In the genomic region with DNA sequence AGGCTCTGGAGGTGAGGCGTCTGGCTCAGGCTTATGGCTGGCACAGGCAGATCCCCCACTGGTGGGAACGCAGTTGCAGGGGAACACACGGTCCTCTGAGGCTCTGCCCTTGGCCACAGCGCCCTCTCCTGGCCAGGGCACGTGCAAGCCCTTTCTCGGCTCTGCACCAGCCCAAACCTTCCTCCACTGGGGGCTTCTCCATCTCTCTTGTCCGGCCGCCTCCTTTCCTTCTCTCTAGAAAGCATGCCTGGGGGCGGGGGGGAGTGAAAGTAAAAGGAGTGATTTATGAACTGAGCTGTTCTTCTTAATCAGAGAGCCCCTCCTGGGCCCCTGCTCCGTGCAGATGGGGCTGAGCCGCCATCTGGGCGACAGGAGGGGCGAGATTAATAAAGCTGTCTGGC, we compare ENCODE assay signal across 8 cellular contexts. TPM values are rescaled to one million over a fixed set of nuclear protein-coding genes. Genes with fewer than 3 reads are reported as not detected.
A peak's percentile ranks its signal among the peaks of the same experiment; 100 is the strongest.
DNase-seq lines count a peak whose midpoint lies in the region; ATAC-seq and TF ChIP-seq lines count a peak whose summit lies in the region.

No MANE protein-coding gene starts in this region.

- no peak overlapping the region for H3K4me3 Mint-ChIP-seq in stimulated activated naive CD8-positive, alpha-beta T cell treated with anti-CD3 and anti-CD28 coated beads, Interleukin-15, amount 100 ng/mL, for 72 hours

- H3K4me3 ChIP-seq in NT2/D1 (ENCODE audit: insufficient read length, low read depth), result no peak overlapping the region
- no peak overlapping the region for H3K4me3 ChIP-seq in neural cell (ENCODE audit: low read length)

- H3K9me3 ChIP-seq in NT2/D1 (ENCODE audit: insufficient read depth, low read length), result peaks cover 12% of the 10 kb centered on the region; the same call in 1 of the 2 replicates
- no peaks in the 10 kb centered on the region for H3K9me3 ChIP-seq in neural cell (ENCODE audit: low read length)

- H3K27ac Mint-ChIP-seq in stimulated activated naive CD8-positive, alpha-beta T cell treated with anti-CD3 and anti-CD28 coated beads, Interleukin-15, amount 100 ng/mL, for 72 hours, result no peak overlapping the region

- H3K27ac ChIP-seq in neural cell (ENCODE audit: low read length), result no peak overlapping the region

- H3K4me1 Mint-ChIP-seq in stimulated activated naive CD8-positive, alpha-beta T cell treated with anti-CD3 and anti-CD28 coated beads, Interleukin-15, amount 100 ng/mL, for 72 hours, result no peaks in the 10 kb centered on the region

- H3K27me3 ChIP-seq in NT2/D1 (ENCODE audit: insufficient read depth, insufficient read length), result no peaks in the 10 kb centered on the region
- no peaks in the 10 kb centered on the region for H3K27me3 ChIP-seq in neural cell (ENCODE audit: insufficient read depth, low read depth, low read length)

- H3K4me2 ChIP-seq in neural cell (ENCODE audit: low read length), result no peak overlapping the region

- H3K79me2 ChIP-seq in neural cell (replicated peaks; ENCODE audit: insufficient read depth, low read length), result no peaks in the 10 kb centered on the region

- no peak overlapping the region for H2AFZ ChIP-seq in neural cell (ENCODE audit: low read depth, low read length)

- H3K4me1 ChIP-seq in NT2/D1 (ENCODE audit: insufficient read depth, insufficient read length), result peaks cover 27% of the 10 kb centered on the region

- no peaks in the 10 kb centered on the region for H3K9me2 ChIP-seq in neural cell (ENCODE audit: insufficient read depth, low read length)

- TF ChIP-seq CTCF in neural cell (IDR thresholded peaks at IDR 0.05; ENCODE audit: poor library complexity, severe bottlenecking), result peak; percentile 89

- no peaks in the 10 kb centered on the region for H3K27me3 Mint-ChIP-seq in stimulated activated naive CD8-positive, alpha-beta T cell treated with anti-CD3 and anti-CD28 coated beads, Interleukin-15, amount 100 ng/mL, for 72 hours

- H3K36me3 ChIP-seq in NT2/D1 (ENCODE audit: insufficient read depth, insufficient read length, low read length), result peaks cover 27% of the 10 kb centered on the region
- H3K36me3 ChIP-seq in neural cell (ENCODE audit: insufficient read depth, low read length), result no peaks in the 10 kb centered on the region

- ATAC-seq in HG02885 (IDR thresholded peaks at IDR 0.05; ENCODE audit: poor library complexity, unreplicated experiment), result peak; percentile 67
- peak; percentile 69 for ATAC-seq in esophagus mucosa
- ATAC-seq in stimulated activated naive CD8-positive, alpha-beta T cell treated with anti-CD3 and anti-CD28 coated beads, Interleukin-15, amount 100 ng/mL, for 72 hours, result peak; percentile 85
- ATAC-seq in GM18517 (IDR thresholded peaks at IDR 0.05; ENCODE audit: unreplicated experiment), result no peak

- H3F3A ChIP-seq in neural cell (ENCODE audit: insufficient read depth, low read length, poor library complexity, severe bottlenecking), result no peaks in the 10 kb centered on the region

- no peaks in the 10 kb centered on the region for H4K20me1 ChIP-seq in neural cell (ENCODE audit: insufficient read depth)

- H3K9ac ChIP-seq in NT2/D1 (ENCODE audit: insufficient read length, low read depth) (peak overlapping the region; percentile 13), neural cell (ENCODE audit: low read length) (no peak overlapping the region)

- TF ChIP-seq RAD21 in neural cell (conservative IDR thresholded peaks at IDR 0.05), result peak; percentile 96

- DNase-seq in DMS 273 treated with DMSO at 0.1 percent for 48 hours (lab: John Stamatoyannopoulos, UW) (peak; percentile 75), NT2/D1 (ENCODE audit: low read depth, low spot score) (peak; percentile 89), activated T-cell treated with anti-CD3 and anti-CD28 coated beads for 4 hours (peak; percentile 42)
- DNase-seq in stimulated activated naive CD8-positive, alpha-beta T cell treated with anti-CD3 and anti-CD28 coated beads, Interleukin-15, amount 100 ng/mL, for 72 hours, result peak; percentile 63 to 66

- TF ChIP-seq EP300 in neural cell (conservative IDR thresholded peaks at IDR 0.05; ENCODE audit: poor library complexity, severe bottlenecking), result no peak

- no peaks in the 10 kb centered on the region for H3K9me3 Mint-ChIP-seq in stimulated activated naive CD8-positive, alpha-beta T cell treated with anti-CD3 and anti-CD28 coated beads, Interleukin-15, amount 100 ng/mL, for 72 hours

TF ChIP-seq in neural cell, 6 proteins besides CTCF, POLR2A, EP300 and RAD21:
- TF ChIP-seq SMC3 (conservative IDR thresholded peaks at IDR 0.05; ENCODE audit: poor library complexity) (peak; percentile 97), MXI1 (conservative IDR thresholded peaks at IDR 0.05; ENCODE audit: poor library complexity, severe bottlenecking) (no peak), EZH2 (IDR thresholded peaks at IDR 0.05; ENCODE audit: borderline replicate concordance, insufficient read depth, low read length, poor library complexity, severe bottlenecking) (no peak), POLR2AphosphoS5 (IDR thresholded peaks at IDR 0.05) (no peak)
- TF ChIP-seq, protein P1, sequence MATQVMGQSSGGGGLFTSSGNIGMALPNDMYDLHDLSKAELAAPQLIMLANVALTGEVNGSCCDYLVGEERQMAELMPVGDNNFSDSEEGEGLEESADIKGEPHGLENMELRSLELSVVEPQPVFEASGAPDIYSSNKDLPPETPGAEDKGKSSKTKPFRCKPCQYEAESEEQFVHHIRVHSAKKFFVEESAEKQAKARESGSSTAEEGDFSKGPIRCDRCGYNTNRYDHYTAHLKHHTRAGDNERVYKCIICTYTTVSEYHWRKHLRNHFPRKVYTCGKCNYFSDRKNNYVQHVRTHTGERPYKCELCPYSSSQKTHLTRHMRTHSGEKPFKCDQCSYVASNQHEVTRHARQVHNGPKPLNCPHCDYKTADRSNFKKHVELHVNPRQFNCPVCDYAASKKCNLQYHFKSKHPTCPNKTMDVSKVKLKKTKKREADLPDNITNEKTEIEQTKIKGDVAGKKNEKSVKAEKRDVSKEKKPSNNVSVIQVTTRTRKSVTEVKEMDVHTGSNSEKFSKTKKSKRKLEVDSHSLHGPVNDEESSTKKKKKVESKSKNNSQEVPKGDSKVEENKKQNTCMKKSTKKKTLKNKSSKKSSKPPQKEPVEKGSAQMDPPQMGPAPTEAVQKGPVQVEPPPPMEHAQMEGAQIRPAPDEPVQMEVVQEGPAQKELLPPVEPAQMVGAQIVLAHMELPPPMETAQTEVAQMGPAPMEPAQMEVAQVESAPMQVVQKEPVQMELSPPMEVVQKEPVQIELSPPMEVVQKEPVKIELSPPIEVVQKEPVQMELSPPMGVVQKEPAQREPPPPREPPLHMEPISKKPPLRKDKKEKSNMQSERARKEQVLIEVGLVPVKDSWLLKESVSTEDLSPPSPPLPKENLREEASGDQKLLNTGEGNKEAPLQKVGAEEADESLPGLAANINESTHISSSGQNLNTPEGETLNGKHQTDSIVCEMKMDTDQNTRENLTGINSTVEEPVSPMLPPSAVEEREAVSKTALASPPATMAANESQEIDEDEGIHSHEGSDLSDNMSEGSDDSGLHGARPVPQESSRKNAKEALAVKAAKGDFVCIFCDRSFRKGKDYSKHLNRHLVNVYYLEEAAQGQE (IDR thresholded peaks at IDR 0.05; ENCODE audit: borderline replicate concordance), result no peak

RNA-seq across cellular contexts. Expression of a gene that starts 56.5 kb away (rescaled TPM):
- total RNA-seq in esophagus mucosa, result 18.1 TPM
- polyA plus RNA-seq in neural cell, result 30.0 and 31.4 TPM in 2 replicates
- polyA minus RNA-seq in neural cell, result 50.4 and 59.5 TPM in 2 replicates
